In the genomic region with DNA sequence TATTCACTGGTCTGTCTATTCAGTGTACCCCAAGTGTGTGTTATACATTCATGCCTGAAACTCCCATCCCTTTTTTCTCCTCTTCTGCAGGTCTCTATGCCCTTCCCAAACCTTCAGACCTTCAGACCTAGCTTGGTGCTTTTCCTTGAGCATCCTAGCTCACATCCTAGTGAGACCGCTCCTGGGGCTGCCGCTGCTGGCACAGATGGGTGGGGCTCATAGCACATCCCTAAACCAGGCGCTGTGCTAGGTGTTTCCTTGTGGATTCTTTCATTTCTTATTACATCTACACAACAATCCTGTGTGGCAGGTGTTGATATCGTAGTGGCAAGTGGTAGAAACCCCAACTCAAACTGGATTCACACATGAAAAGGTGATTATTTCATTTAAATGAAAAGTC, we compare ENCODE assay signal across 25 cellular contexts. TPM values are rescaled to one million over a fixed set of nuclear protein-coding genes. Genes with fewer than 3 reads are reported as not detected.
A peak's percentile ranks its signal among the peaks of the same experiment; 100 is the strongest.
DNase-seq lines count a peak whose midpoint lies in the region; ATAC-seq, FAIRE-seq and TF ChIP-seq lines count a peak whose summit lies in the region.
"Had no signal": no experiment of that assay in that cellular context is flagged by ENCODE, and none has a peak within 500 bp of the region (broad histone marks: within the 10 kb centered on the region; RNA-seq: fewer than 3 reads in every experiment).

No MANE protein-coding gene starts in this region.

- H3K4me1 ChIP-seq in astrocyte (ENCODE audit: insufficient read depth, low read length) (peaks cover 20% of the 10 kb centered on the region), keratinocyte (ENCODE audit: control insufficient read depth, extremely low read depth, insufficient read depth, low read length) (peaks cover 45% of the 10 kb centered on the region), stomach (peaks cover 0 to 47% (median 16%) of the 10 kb centered on the region in 4 donors)

- H3K9ac ChIP-seq in astrocyte (ENCODE audit: low read length) (no peak overlapping the region), keratinocyte (ENCODE audit: control insufficient read depth, extremely low read depth, insufficient read depth, low read length) (no peak overlapping the region)

- no peak for TF ChIP-seq POLR2A in stomach (IDR thresholded peaks at IDR 0.05)

- 78 to 91% (median 84%) methylated on average over 4 of the region's 4 CpGs for WGBS in stomach, 5 donors

- H3K36me3 Mint-ChIP-seq in HFFc6 (ENCODE audit: low read depth) (no peaks in the 10 kb centered on the region; the same call in 1 of the 2 replicates), astrocyte (ENCODE audit: low read depth, unreplicated experiment) (no peaks in the 10 kb centered on the region)
- H3K36me3 Mint-ChIP-seq: CD4-positive, CD25-positive, alpha-beta regulatory T cell; natural killer cell treated with Interleukin-12 subunit alpha and Interleukin-12 subunit beta and Interleukin-15 and Interleukin-18, amount 100 ng/mL, for 72 hours had no signal

- H3K4me3 Mint-ChIP-seq in HFFc6 (no peak overlapping the region; the same call in 1 of the 2 replicates), astrocyte (ENCODE audit: unreplicated experiment) (no peak overlapping the region)
- H3K4me3 Mint-ChIP-seq: activated T-cell treated with anti-CD3 and anti-CD28 coated beads, Interleukin-2, amount 50 U/mL, for 4 hours; CD4-positive, CD25-positive, alpha-beta regulatory T cell; endodermal cell; natural killer cell treated with Interleukin-12 subunit alpha and Interleukin-12 subunit beta and Interleukin-15 and Interleukin-18, amount 100 ng/mL, for 72 hours had no signal

- no peaks in the 10 kb centered on the region for H4K20me1 ChIP-seq in astrocyte (ENCODE audit: insufficient read depth, low read length)
- H4K20me1 ChIP-seq in keratinocyte (ENCODE audit: control insufficient read depth, extremely low read depth, insufficient read depth, low read length), result no peaks in the 10 kb centered on the region

- H3K4me3 ChIP-seq in astrocyte (ENCODE audit: insufficient read depth, low read depth, low read length) (no peak overlapping the region), keratinocyte (ENCODE audit: control insufficient read depth in 2 of 3, extremely low read depth in 1 of 3, insufficient read depth in 2 of 3, low read depth in 1 of 3, low read length in 3 of 3) (no peak overlapping the region), stomach (no peak overlapping the region)
- H3K4me3 ChIP-seq: pancreas had no signal

- no peak for DNase-seq in HFFc6
- DNase-seq in astrocyte (ENCODE audit: low read depth), result no peak
- no peak for DNase-seq in keratinocyte (ENCODE audit: low read depth, low spot score)
- DNase-seq in stomach, result no peak
- DNase-seq in omental fat pad (ENCODE audit: low spot score), result no peak
- DNase-seq in SK-N-DZ (ENCODE audit: low spot score), result no peak
- DNase-seq in NCI-H510A (lab: John Stamatoyannopoulos, UW), result no peak
- DNase-seq: activated CD4-positive, alpha-beta T cell treated with anti-CD3 and anti-CD28 coated beads for 48 hours; activated gamma-delta T cell treated with Interleukin-2 at 50 U/mL for 16 hours; activated T-cell treated with anti-CD3 and anti-CD28 coated beads, Interleukin-2, amount 50 U/mL, for 4 hours; CD4-positive, CD25-positive, alpha-beta regulatory T cell; endodermal cell; GOT3; Kasumi-1; NCI-H446; NCI-H82; pancreas; stimulated activated CD4-positive, alpha-beta T cell treated with anti-CD3 and anti-CD28 coated beads, Interleukin-12 subunit alpha, Interleukin-12 subunit beta, amount 100 ng/mL, for 4 hours; stimulated activated CD4-positive, alpha-beta T cell treated with anti-CD3 and anti-CD28 coated beads, Interleukin-4, amount 100 ng/mL, for 1 hour; T-helper 9 cell had no signal

- no peaks in the 10 kb centered on the region for H3K27me3 ChIP-seq in astrocyte (ENCODE audit: insufficient read depth, low read length)
- H3K27me3 ChIP-seq in keratinocyte (ENCODE audit: control insufficient read depth, extremely low read depth, insufficient read depth, low read length), result no peaks in the 10 kb centered on the region
- H3K27me3 ChIP-seq in stomach, result no peaks in the 10 kb centered on the region
- H3K27me3 ChIP-seq: pancreas had no signal

- no peak for TF ChIP-seq EP300 in stomach (IDR thresholded peaks at IDR 0.05)

- intact Hi-C loops in stomach (cut with DNase I; ENCODE audit: low total_unique reads), result no loop called here

- peak overlapping the region; percentile 50 for H2AFZ ChIP-seq in astrocyte (ENCODE audit: low read depth, low read length)
- no peak overlapping the region for H2AFZ ChIP-seq in keratinocyte (ENCODE audit: control insufficient read depth, low read length)

- FAIRE-seq in astrocyte (lab: Jason Lieb, UNC), result no peak
- no peak for FAIRE-seq in keratinocyte (lab: Jason Lieb, UNC)
- FAIRE-seq: colon, GM12891, islet of Langerhans, pancreas had no signal

- H3K79me2 ChIP-seq in astrocyte (ENCODE audit: insufficient read depth, low read length), result no peaks in the 10 kb centered on the region
- H3K79me2 ChIP-seq in keratinocyte (ENCODE audit: control insufficient read depth, insufficient read depth, low read length), result no peaks in the 10 kb centered on the region

- no peaks in the 10 kb centered on the region for H3K9me1 ChIP-seq in keratinocyte (ENCODE audit: control insufficient read depth, extremely low read depth, insufficient read depth, low read length)

- ATAC-seq in omental fat pad (ENCODE audit: low FRiP score), result no peak
- ATAC-seq: activated T-cell treated with anti-CD3 and anti-CD28 coated beads, Interleukin-2, amount 50 U/mL, for 4 hours; natural killer cell treated with Interleukin-12 subunit alpha and Interleukin-12 subunit beta and Interleukin-15 and Interleukin-18, amount 100 ng/mL, for 72 hours had no signal

- H3K9me3 Mint-ChIP-seq in HFFc6 (no peaks in the 10 kb centered on the region), astrocyte (ENCODE audit: unreplicated experiment) (no peaks in the 10 kb centered on the region)
- H3K9me3 Mint-ChIP-seq: endodermal cell; natural killer cell treated with Interleukin-12 subunit alpha and Interleukin-12 subunit beta and Interleukin-15 and Interleukin-18, amount 100 ng/mL, for 72 hours had no signal

- H3K4me1 Mint-ChIP-seq in HFFc6 (ENCODE audit: low read depth) (peaks cover 51% of the 10 kb centered on the region), astrocyte (ENCODE audit: low read depth, unreplicated experiment) (peaks cover 20% of the 10 kb centered on the region)
- H3K4me1 Mint-ChIP-seq: CD4-positive, CD25-positive, alpha-beta regulatory T cell had no signal

- peak overlapping the region; percentile 65; the same call in 1 of the 2 replicates for H3K27ac Mint-ChIP-seq in HFFc6
- H3K27ac Mint-ChIP-seq in astrocyte (ENCODE audit: unreplicated experiment), result peak overlapping the region; percentile 0
- H3K27ac Mint-ChIP-seq: CD4-positive, CD25-positive, alpha-beta regulatory T cell; endodermal cell; natural killer cell treated with Interleukin-12 subunit alpha and Interleukin-12 subunit beta and Interleukin-15 and Interleukin-18, amount 100 ng/mL, for 72 hours had no signal

- H3K9me3 ChIP-seq in astrocyte (ENCODE audit: insufficient read depth, low read depth, low read length) (no peaks in the 10 kb centered on the region), keratinocyte (ENCODE audit: control insufficient read depth, low read depth, low read length) (no peaks in the 10 kb centered on the region), stomach (no peaks in the 10 kb centered on the region)
- H3K9me3 ChIP-seq: pancreas had no signal

- H3K36me3 ChIP-seq in astrocyte (ENCODE audit: insufficient read depth, low read length) (no peaks in the 10 kb centered on the region), keratinocyte (ENCODE audit: control insufficient read depth in 2 of 2, extremely low read depth in 1 of 2, insufficient read depth in 2 of 2, low read length in 2 of 2) (no peaks in the 10 kb centered on the region), stomach (no peaks in the 10 kb centered on the region)
- H3K36me3 ChIP-seq: pancreas had no signal

- dilution Hi-C loops in keratinocyte (cut with MboI; ENCODE audit: extremely low pct_ligation_motif_present, low sequenced_read_pairs), result no loop called here

- H3K4me2 ChIP-seq in astrocyte (ENCODE audit: low read length) (no peak overlapping the region), keratinocyte (ENCODE audit: control insufficient read depth, extremely low read depth, insufficient read depth, low read depth, low read length) (peak overlapping the region; percentile 58)

- TF ChIP-seq CTCF in HFFc6 (IDR thresholded peaks at IDR 0.05) (no peak), astrocyte (IDR thresholded peaks at IDR 0.05; ENCODE audit: insufficient read depth, low read depth, low read length) (no peak), keratinocyte (optimal IDR thresholded peaks at IDR 0.05 in 1 of 3, IDR thresholded peaks at IDR 0.05 in 1 of 3, conservative IDR thresholded peaks at IDR 0.05 in 1 of 3; ENCODE audit: extremely low read depth in 1 of 3, insufficient read depth in 2 of 3, low read length in 3 of 3) (no peak), stomach (IDR thresholded peaks at IDR 0.05) (no peak), omental fat pad (IDR thresholded peaks at IDR 0.05) (no peak)

- H3K27me3 Mint-ChIP-seq in HFFc6 (ENCODE audit: insufficient read depth) (peaks cover 3% of the 10 kb centered on the region; the same call in 1 of the 2 replicates), astrocyte (ENCODE audit: low read depth, unreplicated experiment) (no peaks in the 10 kb centered on the region)

- no peak overlapping the region for H3K27ac ChIP-seq in astrocyte (ENCODE audit: low read depth, low read length)
- peak overlapping the region; percentile 66 for H3K27ac ChIP-seq in keratinocyte (ENCODE audit: control insufficient read depth, insufficient read depth, low read length)
- H3K27ac ChIP-seq in stomach, result peak overlapping the region; percentile 35 to 77 (median 65)
- H3K27ac ChIP-seq: pancreas, VCaP had no signal

RNA-seq across cellular contexts. Expression of a gene that starts 43.2 kb away (rescaled TPM):
- total RNA-seq in HFFc6 (2021; fragmentation: NEBNext Ultra II Directional; extraction: Animal tissue kit (Norgen Biotek cat#: 25700)), result under 1 TPM in 3 of 6 experiments, not detected in 3; 0.10 to 0.64 (median 0.31) TPM
- total RNA-seq in astrocyte (7.2 and 11.1 TPM in 2 replicates), stomach (10 to 100 TPM in 2 of 5 donors, 1 to 10 TPM in 3; 6.1 to 53.6 (median 9.9) TPM), omental fat pad (10 to 100 TPM in 1 of 4 donors, 1 to 10 TPM in 3; 2.7 to 24.4 (median 5.1) TPM)
- polyA plus RNA-seq in keratinocyte (0.81 to 2.0 TPM (median 1.8 TPM) in 3 replicates), stomach (10 to 100 TPM in 2 of 3 donors, 1 to 10 TPM in 1; 7.0 to 50.3 (median 10.6) TPM)
- polyA plus RNA-seq in keratinocyte (2011; ENCODE audit: low read depth), result 0.61 TPM
- 1.3 and 1.7 TPM in 2 replicates for polyA plus RNA-seq in keratinocyte (2011; cell fraction: cytosol; rRNA removed)
- 1.3 and 2.0 TPM in 2 replicates for polyA plus RNA-seq in keratinocyte (2011; cell fraction: nucleus; rRNA removed)
- polyA plus RNA-seq in keratinocyte (2012; ENCODE audit: low replicate concordance), result 1.5 and 2.1 TPM in 2 replicates
- 0.19 to 0.36 TPM (median 0.20 TPM) in 3 replicates for polyA minus RNA-seq in keratinocyte
- polyA minus RNA-seq in keratinocyte (2011; cell fraction: cytosol; rRNA and poly(A)+ RNA removed), result 1.9 TPM
- 0.47 and 0.84 TPM in 2 replicates for polyA minus RNA-seq in keratinocyte (2011; cell fraction: nucleus; rRNA and poly(A)+ RNA removed)
- polyA plus RNA-seq in SK-N-DZ (2014; cell fraction: cytosol; rRNA removed), result 0.07 and 0.20 TPM in 2 replicates
- polyA plus RNA-seq in SK-N-DZ (2014; cell fraction: nucleus; rRNA removed), result 0.54 and 0.56 TPM in 2 replicates
- total RNA-seq: CD4-positive, CD25-positive, alpha-beta regulatory T cell; natural killer cell treated with Interleukin-12 subunit alpha and Interleukin-12 subunit beta and Interleukin-15 and Interleukin-18, amount 100 ng/mL, for 72 hours had no signal
- polyA plus RNA-seq: CD4-positive, CD25-positive, alpha-beta regulatory T cell had no signal
